ENCODE assay signal across 2 cellular contexts in the genomic region with DNA sequence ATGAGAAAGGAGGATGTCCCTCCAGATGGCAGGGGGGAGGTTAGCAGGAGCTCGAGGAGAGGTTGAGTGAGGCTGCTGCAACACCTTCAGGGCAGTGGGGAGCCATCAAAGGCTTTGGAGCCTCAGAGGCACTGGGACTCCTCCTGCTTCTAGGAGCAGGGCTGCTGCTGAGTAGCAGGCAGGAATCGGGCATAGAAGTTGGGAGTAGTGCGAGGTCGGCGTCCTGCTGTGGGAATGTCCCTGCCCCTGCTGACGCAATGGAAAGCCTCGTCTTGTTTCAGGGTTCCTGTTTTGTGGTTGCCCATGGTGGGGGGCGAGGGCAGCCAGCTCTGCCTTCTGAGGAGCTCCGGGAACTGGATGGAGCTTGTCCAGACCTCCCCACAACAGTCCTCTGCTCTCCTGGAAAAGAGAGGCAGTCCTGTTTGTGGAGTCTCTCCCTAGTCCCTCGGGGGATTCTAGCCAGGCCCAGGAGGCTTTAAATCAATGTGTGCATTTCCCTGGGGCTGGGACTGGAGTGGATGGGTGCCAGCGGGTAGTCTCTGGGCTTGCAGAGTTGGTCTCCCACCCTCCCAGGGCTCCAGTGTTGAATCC.
TF ChIP-seq lines count a peak whose summit lies in the region.

No MANE protein-coding gene starts in this region.

TF ChIP-seq in liver, 16 proteins besides CTCF, POLR2A, EP300 and RAD21 (continued from another document):
- TF ChIP-seq, protein P1, sequence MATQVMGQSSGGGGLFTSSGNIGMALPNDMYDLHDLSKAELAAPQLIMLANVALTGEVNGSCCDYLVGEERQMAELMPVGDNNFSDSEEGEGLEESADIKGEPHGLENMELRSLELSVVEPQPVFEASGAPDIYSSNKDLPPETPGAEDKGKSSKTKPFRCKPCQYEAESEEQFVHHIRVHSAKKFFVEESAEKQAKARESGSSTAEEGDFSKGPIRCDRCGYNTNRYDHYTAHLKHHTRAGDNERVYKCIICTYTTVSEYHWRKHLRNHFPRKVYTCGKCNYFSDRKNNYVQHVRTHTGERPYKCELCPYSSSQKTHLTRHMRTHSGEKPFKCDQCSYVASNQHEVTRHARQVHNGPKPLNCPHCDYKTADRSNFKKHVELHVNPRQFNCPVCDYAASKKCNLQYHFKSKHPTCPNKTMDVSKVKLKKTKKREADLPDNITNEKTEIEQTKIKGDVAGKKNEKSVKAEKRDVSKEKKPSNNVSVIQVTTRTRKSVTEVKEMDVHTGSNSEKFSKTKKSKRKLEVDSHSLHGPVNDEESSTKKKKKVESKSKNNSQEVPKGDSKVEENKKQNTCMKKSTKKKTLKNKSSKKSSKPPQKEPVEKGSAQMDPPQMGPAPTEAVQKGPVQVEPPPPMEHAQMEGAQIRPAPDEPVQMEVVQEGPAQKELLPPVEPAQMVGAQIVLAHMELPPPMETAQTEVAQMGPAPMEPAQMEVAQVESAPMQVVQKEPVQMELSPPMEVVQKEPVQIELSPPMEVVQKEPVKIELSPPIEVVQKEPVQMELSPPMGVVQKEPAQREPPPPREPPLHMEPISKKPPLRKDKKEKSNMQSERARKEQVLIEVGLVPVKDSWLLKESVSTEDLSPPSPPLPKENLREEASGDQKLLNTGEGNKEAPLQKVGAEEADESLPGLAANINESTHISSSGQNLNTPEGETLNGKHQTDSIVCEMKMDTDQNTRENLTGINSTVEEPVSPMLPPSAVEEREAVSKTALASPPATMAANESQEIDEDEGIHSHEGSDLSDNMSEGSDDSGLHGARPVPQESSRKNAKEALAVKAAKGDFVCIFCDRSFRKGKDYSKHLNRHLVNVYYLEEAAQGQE (IDR thresholded peaks at IDR 0.05) = no peak
- TF ChIP-seq, protein P2, sequence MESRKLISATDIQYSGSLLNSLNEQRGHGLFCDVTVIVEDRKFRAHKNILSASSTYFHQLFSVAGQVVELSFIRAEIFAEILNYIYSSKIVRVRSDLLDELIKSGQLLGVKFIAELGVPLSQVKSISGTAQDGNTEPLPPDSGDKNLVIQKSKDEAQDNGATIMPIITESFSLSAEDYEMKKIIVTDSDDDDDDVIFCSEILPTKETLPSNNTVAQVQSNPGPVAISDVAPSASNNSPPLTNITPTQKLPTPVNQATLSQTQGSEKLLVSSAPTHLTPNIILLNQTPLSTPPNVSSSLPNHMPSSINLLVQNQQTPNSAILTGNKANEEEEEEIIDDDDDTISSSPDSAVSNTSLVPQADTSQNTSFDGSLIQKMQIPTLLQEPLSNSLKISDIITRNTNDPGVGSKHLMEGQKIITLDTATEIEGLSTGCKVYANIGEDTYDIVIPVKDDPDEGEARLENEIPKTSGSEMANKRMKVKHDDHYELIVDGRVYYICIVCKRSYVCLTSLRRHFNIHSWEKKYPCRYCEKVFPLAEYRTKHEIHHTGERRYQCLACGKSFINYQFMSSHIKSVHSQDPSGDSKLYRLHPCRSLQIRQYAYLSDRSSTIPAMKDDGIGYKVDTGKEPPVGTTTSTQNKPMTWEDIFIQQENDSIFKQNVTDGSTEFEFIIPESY (IDR thresholded peaks at IDR 0.05) = no peak

TF ChIP-seq in HepG2, 621 proteins besides CTCF, POLR2A, EP300 and RAD21 (continued from another document):
- TF ChIP-seq, protein P3, sequence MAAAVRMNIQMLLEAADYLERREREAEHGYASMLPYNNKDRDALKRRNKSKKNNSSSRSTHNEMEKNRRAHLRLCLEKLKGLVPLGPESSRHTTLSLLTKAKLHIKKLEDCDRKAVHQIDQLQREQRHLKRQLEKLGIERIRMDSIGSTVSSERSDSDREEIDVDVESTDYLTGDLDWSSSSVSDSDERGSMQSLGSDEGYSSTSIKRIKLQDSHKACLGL (CRISPR knock-in tag; IDR thresholded peaks at IDR 0.05) = no peak
- TF ChIP-seq ZNF83 (CRISPR knock-in tag; IDR thresholded peaks at IDR 0.05; ENCODE audit: borderline replicate concordance) = no peak
- TF ChIP-seq CCAR2 (optimal IDR thresholded peaks at IDR 0.05; ENCODE audit: low read depth, low read length) = no peak
- TF ChIP-seq CHCHD3 (CRISPR knock-in tag; IDR thresholded peaks at IDR 0.05) = no peak
- TF ChIP-seq RERE (CRISPR knock-in tag; IDR thresholded peaks at IDR 0.05; ENCODE audit: low read depth) = no peak
- no peak for TF ChIP-seq RFXAP (CRISPR knock-in tag; IDR thresholded peaks at IDR 0.05; ENCODE audit: borderline replicate concordance)
- no peak for TF ChIP-seq ARID3A (IDR thresholded peaks at IDR 0.05; ENCODE audit: low read depth, low read length)
- no peak for TF ChIP-seq FOXM1 (CRISPR knock-in tag; IDR thresholded peaks at IDR 0.05)
- no peak for TF ChIP-seq ZBTB25 (CRISPR knock-in tag; IDR thresholded peaks at IDR 0.05)
- TF ChIP-seq ZNF343 (CRISPR knock-in tag; IDR thresholded peaks at IDR 0.05) = no peak
- no peak for TF ChIP-seq ZFAT (CRISPR knock-in tag; conservative IDR thresholded peaks at IDR 0.05)
- no peak for TF ChIP-seq SIX4 (CRISPR knock-in tag; IDR thresholded peaks at IDR 0.05)
